Comparison of ENCODE assay signal across 2 cellular contexts in genomic region chr4:2268357-2269205, GRCh38.
TF ChIP-seq lines count a peak whose summit lies in the region.

No MANE protein-coding gene starts in this region.

TF ChIP-seq in GM23338, 12 proteins besides CTCF, POLR2A, EP300 and RAD21:
- TF ChIP-seq EZH2 (IDR thresholded peaks at IDR 0.05; ENCODE audit: low read depth, unreplicated experiment) (no peak), STAT1 (IDR thresholded peaks at IDR 0.05; ENCODE audit: unreplicated experiment) (no peak), CREB1 (CRISPR knock-in tag; IDR thresholded peaks at IDR 0.05; ENCODE audit: low read depth) (no peak), POLR2AphosphoS5 (IDR thresholded peaks at IDR 0.05; ENCODE audit: low read depth) (no peak), EZH2phosphoT487 (IDR thresholded peaks at IDR 0.05; ENCODE audit: unreplicated experiment) (no peak), REST (IDR thresholded peaks at IDR 0.05; ENCODE audit: unreplicated experiment) (no peak), ZNF462 (CRISPR knock-in tag; IDR thresholded peaks at IDR 0.05) (no peak), ZNF114 (CRISPR knock-in tag; IDR thresholded peaks at IDR 0.05) (no peak), ZNF331 (CRISPR knock-in tag; IDR thresholded peaks at IDR 0.05; ENCODE audit: low read depth) (no peak), NANOG (IDR thresholded peaks at IDR 0.05; ENCODE audit: borderline replicate concordance) (no peak), JUNB (IDR thresholded peaks at IDR 0.05; ENCODE audit: unreplicated experiment) (no peak)
- TF ChIP-seq, protein P1, sequence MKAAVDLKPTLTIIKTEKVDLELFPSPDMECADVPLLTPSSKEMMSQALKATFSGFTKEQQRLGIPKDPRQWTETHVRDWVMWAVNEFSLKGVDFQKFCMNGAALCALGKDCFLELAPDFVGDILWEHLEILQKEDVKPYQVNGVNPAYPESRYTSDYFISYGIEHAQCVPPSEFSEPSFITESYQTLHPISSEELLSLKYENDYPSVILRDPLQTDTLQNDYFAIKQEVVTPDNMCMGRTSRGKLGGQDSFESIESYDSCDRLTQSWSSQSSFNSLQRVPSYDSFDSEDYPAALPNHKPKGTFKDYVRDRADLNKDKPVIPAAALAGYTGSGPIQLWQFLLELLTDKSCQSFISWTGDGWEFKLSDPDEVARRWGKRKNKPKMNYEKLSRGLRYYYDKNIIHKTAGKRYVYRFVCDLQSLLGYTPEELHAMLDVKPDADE (IDR thresholded peaks at IDR 0.05) = no peak

TF ChIP-seq in K562, 482 proteins besides CTCF, POLR2A, EP300 and RAD21:
- TF ChIP-seq, protein P2, sequence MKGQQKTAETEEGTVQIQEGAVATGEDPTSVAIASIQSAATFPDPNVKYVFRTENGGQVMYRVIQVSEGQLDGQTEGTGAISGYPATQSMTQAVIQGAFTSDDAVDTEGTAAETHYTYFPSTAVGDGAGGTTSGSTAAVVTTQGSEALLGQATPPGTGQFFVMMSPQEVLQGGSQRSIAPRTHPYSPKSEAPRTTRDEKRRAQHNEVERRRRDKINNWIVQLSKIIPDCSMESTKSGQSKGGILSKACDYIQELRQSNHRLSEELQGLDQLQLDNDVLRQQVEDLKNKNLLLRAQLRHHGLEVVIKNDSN (CRISPR knock-in tag; IDR thresholded peaks at IDR 0.05) = 0 out of 2 replicates have a peak, but pooled peaks have one; percentile 14
- TF ChIP-seq ADNP (tag; IDR thresholded peaks at IDR 0.05) = no peak
TF ChIP-seq in K562: peak in this region for 1.
